31 cellular contexts compared by ENCODE assay signal in the genomic region with DNA sequence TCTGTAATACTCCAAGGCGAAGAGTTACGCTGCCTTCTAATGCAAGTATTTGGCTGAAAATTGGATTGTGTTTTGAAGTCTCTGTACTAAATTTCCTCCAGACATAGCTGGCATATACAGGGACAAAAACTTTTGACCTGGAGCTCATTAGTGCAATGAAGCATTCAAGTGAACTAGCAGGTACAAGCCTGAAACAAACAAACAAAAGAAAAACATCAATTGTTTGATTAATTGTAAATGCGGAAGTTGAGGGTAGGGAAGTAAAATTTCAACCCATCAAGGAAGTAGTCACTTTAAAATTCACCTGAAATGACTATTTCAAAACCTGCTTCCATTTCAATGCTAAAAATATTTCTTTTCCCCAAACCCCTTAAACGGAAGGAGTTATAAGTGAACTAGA.
"Had no signal": no experiment of that assay in that cellular context is flagged by ENCODE, and none has a peak within 500 bp of the region (broad histone marks: within the 10 kb centered on the region; RNA-seq: fewer than 3 reads in every experiment).

No MANE protein-coding gene starts in this region.

- H3K4me1 ChIP-seq: ascending aorta, breast epithelium, esophagus muscularis mucosa, foreskin keratinocyte, gastrocnemius medialis, heart left ventricle had no signal

- H3K9me3 ChIP-seq: ascending aorta, breast epithelium, esophagus muscularis mucosa, gastrocnemius medialis, heart left ventricle had no signal

- DNase-seq: activated CD4-positive, alpha-beta memory T cell treated with anti-CD3 and anti-CD28 coated beads, Interleukin-2, amount 10 ng/mL, durations not matched to agents 7 days and 5 days; activated CD4-positive, alpha-beta T cell treated with anti-CD3 and anti-CD28 coated beads for 36 hours; activated CD4-positive, alpha-beta T cell treated with anti-CD3 and anti-CD28 coated beads, Interleukin-2, amount 10 ng/mL, durations not matched to agents 7 days and 5 days; activated CD4-positive, alpha-beta T cell treated with anti-CD3 and anti-CD28 coated beads, Interleukin-2, amount 50 U/mL, for 4 hours; activated CD4-positive, CD25-positive, alpha-beta regulatory T cell; activated CD4-positive, CD25-positive, alpha-beta regulatory T cell treated with anti-CD3 and anti-CD28 coated beads, Interleukin-2, amount 50 U/mL, for 72 hours; activated CD8-positive, alpha-beta memory T cell treated with anti-CD3 and anti-CD28 coated beads, Interleukin-2, amount 50 U/mL, for 48 hours; activated gamma-delta T cell; activated naive CD4-positive, alpha-beta T cell; activated naive CD4-positive, alpha-beta T cell treated with anti-CD3 and anti-CD28 coated beads, Interleukin-2, amount 10 ng/mL, durations not matched to agents 7 days and 5 days; activated naive CD8-positive, alpha-beta T cell treated with anti-CD3 and anti-CD28 coated beads, Interleukin-2, amount 10 ng/mL, durations not matched to agents 7 days and 5 days; activated T-cell treated with anti-CD3 and anti-CD28 coated beads for 4 hours; activated T-cell treated with anti-CD3 and anti-CD28 coated beads, Interleukin-2, amount 50 U/mL, for 24 hours; activated T-cell treated with anti-CD3 and anti-CD28 coated beads, Interleukin-2, amount 50 U/mL, for 72 hours; dermis blood vessel endothelial cell; effector CD4-positive, alpha-beta T cell; effector memory CD8-positive, alpha-beta T cell; erythroblast; foreskin keratinocyte; gastrocnemius medialis; glutamatergic neuron; heart left ventricle; T-helper 2 cell had no signal

- H3K27ac ChIP-seq: ascending aorta, breast epithelium, cardiac muscle cell, coronary artery, esophagus muscularis mucosa, foreskin keratinocyte, gastrocnemius medialis, heart left ventricle had no signal

- H3K36me3 ChIP-seq: ascending aorta, breast epithelium, cardiac muscle cell, esophagus muscularis mucosa, gastrocnemius medialis, heart left ventricle had no signal

- H3K27ac Mint-ChIP-seq: activated CD4-positive, alpha-beta memory T cell treated with anti-CD3 and anti-CD28 coated beads, Interleukin-2, amount 10 ng/mL, durations not matched to agents 7 days and 5 days; activated CD4-positive, alpha-beta T cell treated with anti-CD3 and anti-CD28 coated beads for 36 hours; activated CD4-positive, alpha-beta T cell treated with anti-CD3 and anti-CD28 coated beads, Interleukin-2, amount 10 ng/mL, durations not matched to agents 7 days and 5 days; activated naive CD4-positive, alpha-beta T cell treated with anti-CD3 and anti-CD28 coated beads, Interleukin-2, amount 10 ng/mL, durations not matched to agents 7 days and 5 days; activated naive CD4-positive, alpha-beta T cell treated with anti-CD3 and anti-CD28 coated beads, Interleukin-2, amount 50 U/mL, for 72 hours; activated naive CD8-positive, alpha-beta T cell treated with anti-CD3 and anti-CD28 coated beads, Interleukin-2, amount 10 ng/mL, durations not matched to agents 7 days and 5 days; activated T-cell treated with anti-CD3 and anti-CD28 coated beads, Interleukin-2, amount 50 U/mL, for 24 hours; activated T-cell treated with anti-CD3 and anti-CD28 coated beads, Interleukin-2, amount 50 U/mL, for 72 hours; brain; effector memory CD8-positive, alpha-beta T cell had no signal

- H3K4me3 ChIP-seq: ascending aorta, breast epithelium, cardiac muscle cell, coronary artery, esophagus muscularis mucosa, gastrocnemius medialis, heart left ventricle had no signal

- H3K9me3 Mint-ChIP-seq: activated CD4-positive, alpha-beta T cell treated with anti-CD3 and anti-CD28 coated beads, Interleukin-2, amount 10 ng/mL, durations not matched to agents 7 days and 5 days; activated naive CD8-positive, alpha-beta T cell treated with anti-CD3 and anti-CD28 coated beads, Interleukin-2, amount 10 ng/mL, durations not matched to agents 7 days and 5 days; brain had no signal

- H3K4me3 Mint-ChIP-seq: activated CD4-positive, alpha-beta memory T cell treated with anti-CD3 and anti-CD28 coated beads, Interleukin-2, amount 10 ng/mL, durations not matched to agents 7 days and 5 days; activated CD4-positive, alpha-beta T cell treated with anti-CD3 and anti-CD28 coated beads for 36 hours; activated CD4-positive, alpha-beta T cell treated with anti-CD3 and anti-CD28 coated beads, Interleukin-2, amount 10 ng/mL, durations not matched to agents 7 days and 5 days; activated naive CD4-positive, alpha-beta T cell treated with anti-CD3 and anti-CD28 coated beads, Interleukin-2, amount 10 ng/mL, durations not matched to agents 7 days and 5 days; activated naive CD8-positive, alpha-beta T cell treated with anti-CD3 and anti-CD28 coated beads, Interleukin-2, amount 10 ng/mL, durations not matched to agents 7 days and 5 days; activated T-cell treated with anti-CD3 and anti-CD28 coated beads, Interleukin-2, amount 50 U/mL, for 24 hours; activated T-cell treated with anti-CD3 and anti-CD28 coated beads, Interleukin-2, amount 50 U/mL, for 72 hours; brain; central memory CD8-positive, alpha-beta T cell; effector memory CD8-positive, alpha-beta T cell had no signal

- H3K27me3 ChIP-seq: ascending aorta, breast epithelium, cardiac muscle cell, esophagus muscularis mucosa, foreskin keratinocyte, gastrocnemius medialis, heart left ventricle had no signal

- H3K36me3 Mint-ChIP-seq: activated naive CD4-positive, alpha-beta T cell treated with anti-CD3 and anti-CD28 coated beads, Interleukin-2, amount 10 ng/mL, durations not matched to agents 7 days and 5 days; activated naive CD4-positive, alpha-beta T cell treated with anti-CD3 and anti-CD28 coated beads, Interleukin-2, amount 50 U/mL, for 72 hours; activated naive CD8-positive, alpha-beta T cell treated with anti-CD3 and anti-CD28 coated beads, Interleukin-2, amount 10 ng/mL, durations not matched to agents 7 days and 5 days; brain had no signal

- H3K27me3 Mint-ChIP-seq: activated CD4-positive, alpha-beta memory T cell treated with anti-CD3 and anti-CD28 coated beads, Interleukin-2, amount 10 ng/mL, durations not matched to agents 7 days and 5 days; activated CD4-positive, alpha-beta T cell treated with anti-CD3 and anti-CD28 coated beads for 36 hours; activated CD4-positive, alpha-beta T cell treated with anti-CD3 and anti-CD28 coated beads, Interleukin-2, amount 10 ng/mL, durations not matched to agents 7 days and 5 days; activated naive CD4-positive, alpha-beta T cell treated with anti-CD3 and anti-CD28 coated beads, Interleukin-2, amount 10 ng/mL, durations not matched to agents 7 days and 5 days; activated naive CD8-positive, alpha-beta T cell treated with anti-CD3 and anti-CD28 coated beads, Interleukin-2, amount 10 ng/mL, durations not matched to agents 7 days and 5 days; activated T-cell treated with anti-CD3 and anti-CD28 coated beads, Interleukin-2, amount 50 U/mL, for 24 hours; brain; central memory CD8-positive, alpha-beta T cell; effector memory CD8-positive, alpha-beta T cell had no signal

- H3K4me1 Mint-ChIP-seq: activated CD4-positive, alpha-beta memory T cell treated with anti-CD3 and anti-CD28 coated beads, Interleukin-2, amount 10 ng/mL, durations not matched to agents 7 days and 5 days; activated CD4-positive, alpha-beta T cell treated with anti-CD3 and anti-CD28 coated beads for 36 hours; activated CD4-positive, alpha-beta T cell treated with anti-CD3 and anti-CD28 coated beads, Interleukin-2, amount 10 ng/mL, durations not matched to agents 7 days and 5 days; activated naive CD4-positive, alpha-beta T cell treated with anti-CD3 and anti-CD28 coated beads, Interleukin-2, amount 10 ng/mL, durations not matched to agents 7 days and 5 days; activated naive CD8-positive, alpha-beta T cell treated with anti-CD3 and anti-CD28 coated beads, Interleukin-2, amount 10 ng/mL, durations not matched to agents 7 days and 5 days; central memory CD8-positive, alpha-beta T cell had no signal
